28 cellular contexts compared by ENCODE assay signal in the genomic region with DNA sequence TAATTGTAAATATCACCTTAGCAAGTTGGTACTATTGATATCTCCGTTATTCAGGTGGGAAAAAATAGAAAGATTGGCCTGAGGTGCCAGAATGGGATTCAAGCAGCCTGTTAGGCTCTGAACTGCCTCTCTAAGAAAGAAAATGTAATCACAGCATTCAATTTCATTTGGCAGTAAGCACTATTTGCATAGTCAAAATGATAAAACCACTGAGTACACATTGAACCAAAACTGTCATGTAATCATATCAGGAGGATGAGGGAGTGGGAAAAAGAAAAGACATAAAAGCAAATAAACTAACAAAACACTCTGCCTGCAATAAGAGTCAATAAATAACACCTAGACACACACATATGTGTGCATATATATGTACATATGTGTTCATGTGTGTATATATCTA.
"Had no signal": no experiment of that assay in that cellular context is flagged by ENCODE, and none has a peak within 500 bp of the region (broad histone marks: within the 10 kb centered on the region; RNA-seq: fewer than 3 reads in every experiment).

No MANE protein-coding gene starts in this region.

- H3K27ac ChIP-seq: brain microvascular endothelial cell, cardiac muscle cell had no signal

- ATAC-seq: activated CD8-positive, alpha-beta T cell treated with anti-CD3 and anti-CD28 coated beads for 36 hours; activated T-cell treated with anti-CD3 and anti-CD28 coated beads, Interleukin-2, amount 50 U/mL, for 72 hours; activated T-helper 17 cell treated with anti-CD3 and anti-CD28 coated beads, Interleukin-2, amount 50 U/mL, for 72 hours had no signal

- H3K4me3 ChIP-seq: cardiac muscle cell had no signal

- DNase-seq: activated CD4-positive, alpha-beta T cell treated with anti-CD3 and anti-CD28 coated beads, Interleukin-2, amount 10 ng/mL, durations not matched to agents 24 days and 14 days; activated CD4-positive, alpha-beta T cell treated with anti-CD3 and anti-CD28 coated beads, Interleukin-2, amount 50 U/mL, for 4 hours; activated CD8-positive, alpha-beta T cell treated with anti-CD3 and anti-CD28 coated beads for 36 hours; activated effector memory CD4-positive, alpha-beta T cell treated with anti-CD3 and anti-CD28 coated beads, Interleukin-2, amount 50 U/mL, for 16 hours; activated naive CD4-positive, alpha-beta T cell; activated naive CD4-positive, alpha-beta T cell treated with anti-CD3 and anti-CD28 coated beads, Interleukin-2, amount 50 U/mL, for 16 hours; activated naive CD8-positive, alpha-beta T cell treated with anti-CD3 and anti-CD28 coated beads for 36 hours; activated T-cell treated with anti-CD3 and anti-CD28 coated beads, Interleukin-2, amount 50 U/mL, for 1 hour; activated T-cell treated with anti-CD3 and anti-CD28 coated beads, Interleukin-2, amount 50 U/mL, for 72 hours; amniotic stem cell; aorta; brain microvascular endothelial cell; Karpas-422; KBM-7; MM.1S; MV-4-11; NCI-H1092; NCI-H146; NCI-H187; NCI-H2081 treated with DMSO at 0.1 percent for 48 hours; NCI-H345; Right ventricle myocardium superior; SW 1271; T-helper 1 cell; T-helper 2 cell; T-helper 9 cell had no signal

- H3K36me3 ChIP-seq: brain microvascular endothelial cell, cardiac muscle cell had no signal

- H3K27me3 ChIP-seq: brain microvascular endothelial cell had no signal
